ENCODE assay signal across 8 cellular contexts in the genomic region with DNA sequence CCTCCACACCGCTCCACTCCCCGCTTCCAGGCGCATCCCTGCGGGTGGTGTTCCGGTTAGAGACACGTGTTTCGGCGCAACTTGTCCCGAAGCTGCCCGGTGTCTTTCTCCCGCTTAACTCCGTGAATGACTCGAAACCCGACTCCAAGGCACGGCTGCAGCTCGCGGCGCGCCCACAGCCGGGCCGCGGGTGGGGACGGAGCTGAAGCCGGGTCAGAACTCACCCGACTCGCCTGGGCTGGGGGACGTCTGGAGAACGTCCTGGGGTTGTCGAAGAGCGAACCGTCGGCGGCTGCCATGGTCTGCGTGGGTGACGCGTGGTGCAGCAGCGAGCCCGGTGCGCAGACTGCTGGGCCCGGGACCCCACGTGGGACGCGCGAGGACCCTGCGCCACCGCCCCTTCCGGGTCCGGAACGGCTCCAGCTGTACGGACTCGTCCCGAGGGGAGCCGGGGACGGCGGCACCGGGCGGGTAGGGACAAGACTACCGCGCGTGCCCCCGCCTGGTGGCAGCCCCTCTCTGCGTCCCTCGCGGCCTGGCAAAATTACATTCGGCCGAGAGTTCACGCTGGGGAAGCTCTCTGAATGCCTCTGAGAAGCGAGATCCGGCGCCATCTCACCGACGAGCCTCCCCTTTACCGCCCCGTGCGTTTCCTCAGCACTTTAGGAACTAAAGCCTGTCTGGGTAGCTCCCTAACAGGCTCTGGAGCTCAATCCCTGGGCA. TPM values are rescaled to one million over a fixed set of nuclear protein-coding genes. Genes with fewer than 3 reads are reported as not detected.
DNase-seq lines count a peak whose midpoint lies in the region; ATAC-seq and TF ChIP-seq lines count a peak whose summit lies in the region.

A gene (minus strand): TSS at position 348 of the 723 bp plus-strand sequence. CDS start 49 bp downstream, at position 299.

- intact Hi-C loops in PC-3 (cut with micrococcal nuclease) = loop anchor here (10.0 kb wide), 1 partner anchor 45 kb away; no protein-coding TSS in a partner anchor

- H3K36me3 ChIP-seq in PC-3 (ENCODE audit: low read depth, low read length) (no peaks in the 10 kb centered on the region; the same call in 1 of the 2 replicates), esophagus (ENCODE audit: control insufficient read depth in 2 of 2, insufficient read depth in 2 of 2, low read length in 1 of 2) (peaks cover 0 to under 1% of the 10 kb centered on the region in 2 donors), muscle layer of colon (ENCODE audit: insufficient read depth, low read length) (no peaks in the 10 kb centered on the region)

- no peaks in the 10 kb centered on the region for H3K9me3 Mint-ChIP-seq in activated T-cell treated with anti-CD3 and anti-CD28 coated beads, Interleukin-2, amount 50 U/mL, for 24 hours

- ATAC-seq in GM19467 (IDR thresholded peaks at IDR 0.05; ENCODE audit: unreplicated experiment) (peak; percentile 57), PC-3 (peak; percentile 75)

- peaks cover 25% of the 10 kb centered on the region for H3K4me1 ChIP-seq in PC-3 (ENCODE audit: insufficient read depth, low read length)
- no peaks in the 10 kb centered on the region for H3K4me1 ChIP-seq in esophagus (ENCODE audit: control insufficient read depth in 2 of 2, insufficient read depth in 2 of 2, low read length in 1 of 2)
- H3K4me1 ChIP-seq in muscle layer of colon (ENCODE audit: insufficient read depth, low read length) = peaks cover 27% of the 10 kb centered on the region

- H3K79me2 ChIP-seq in PC-3 (ENCODE audit: low read length) = peaks cover 100% of the 10 kb centered on the region

- H4K20me1 ChIP-seq in PC-3 (ENCODE audit: low read length) = peaks cover 32% of the 10 kb centered on the region

- H3K9me3 ChIP-seq in PC-3 (ENCODE audit: low read length) = no peaks in the 10 kb centered on the region
- H3K9me3 ChIP-seq in esophagus (ENCODE audit: control insufficient read depth in 2 of 2, insufficient read depth in 1 of 2, low read depth in 1 of 2, low read length in 1 of 2) = no peaks in the 10 kb centered on the region
- no peaks in the 10 kb centered on the region for H3K9me3 ChIP-seq in muscle layer of colon (ENCODE audit: low read length)

- CTCF ChIA-PET in PC-3 (lab: Charles Lee) = no interaction called here

- H2AFZ ChIP-seq in PC-3 (ENCODE audit: low read length) = peak within 1 kb of the TSS; percentile 93

- H3K4me3 ChIP-seq in PC-3 (ENCODE audit: low read length) (peak within 1 kb of the TSS; percentile 91), esophagus (ENCODE audit: low read depth in 1 of 2, low read length in 2 of 2) (peak within 1 kb of the TSS; percentile 78 to 97), muscle layer of colon (ENCODE audit: low read depth in 1 of 2, low read length in 2 of 2) (peak within 1 kb of the TSS; percentile 91 to 99)

- peaks cover 72% of the 10 kb centered on the region for H3K36me3 Mint-ChIP-seq in activated T-cell treated with anti-CD3 and anti-CD28 coated beads, Interleukin-2, amount 50 U/mL, for 24 hours (ENCODE audit: low read depth)

- H3K4me2 ChIP-seq in PC-3 (ENCODE audit: low read length) = peak within 1 kb of the TSS; percentile 91

- DNase-seq in COLO829 (ENCODE audit: low spot score) (peak; percentile 71), HT-29 (ENCODE audit: low spot score) (peak; percentile 85), PC-3 (peak; percentile 65)
- peak; percentile 92 for DNase-seq in activated T-cell treated with anti-CD3 and anti-CD28 coated beads, Interleukin-2, amount 50 U/mL, for 24 hours
- DNase-seq in stimulated activated CD8-positive, alpha-beta memory T cell treated with anti-CD3 and anti-CD28 coated beads, Interleukin-4, amount 100 ng/mL, for 48 hours = peak; percentile 86

- no peaks in the 10 kb centered on the region for H3K27me3 ChIP-seq in PC-3 (ENCODE audit: low read length)
- H3K27me3 ChIP-seq in esophagus (ENCODE audit: control insufficient read depth in 1 of 2, insufficient read depth in 2 of 2, low read length in 2 of 2) = no peaks in the 10 kb centered on the region
- no peaks in the 10 kb centered on the region for H3K27me3 ChIP-seq in muscle layer of colon (ENCODE audit: control insufficient read depth in 1 of 2, insufficient read depth in 2 of 2, low read length in 2 of 2)

- peaks cover 6% of the 10 kb centered on the region for H3F3A ChIP-seq in PC-3 (ENCODE audit: low read length, unreplicated experiment)

- H3K9ac ChIP-seq in PC-3 (ENCODE audit: low read length) = peak within 1 kb of the TSS; percentile 99
- H3K9ac ChIP-seq in muscle layer of colon (ENCODE audit: low read length) = peak within 1 kb of the TSS; percentile 77

- peak within 1 kb of the TSS; percentile 97 for H3K27ac Mint-ChIP-seq in activated T-cell treated with anti-CD3 and anti-CD28 coated beads, Interleukin-2, amount 50 U/mL, for 24 hours

- TF ChIP-seq CTCF in PC-3 (conservative IDR thresholded peaks at IDR 0.05; ENCODE audit: low read depth, low read length) = no peak

- H3K27ac ChIP-seq in PC-3 (ENCODE audit: low read length) = peak within 1 kb of the TSS; percentile 93
- H3K27ac ChIP-seq in esophagus (ENCODE audit: low read depth in 2 of 2, low read length in 1 of 2) = peak within 1 kb of the TSS; percentile 96 to 98
- H3K27ac ChIP-seq in muscle layer of colon (ENCODE audit: low read depth, low read length) = peak within 1 kb of the TSS; percentile 87

- H3K9me2 ChIP-seq in PC-3 (replicated peaks; ENCODE audit: low read length) = no peaks in the 10 kb centered on the region

- no peaks in the 10 kb centered on the region for H3K27me3 Mint-ChIP-seq in activated T-cell treated with anti-CD3 and anti-CD28 coated beads, Interleukin-2, amount 50 U/mL, for 24 hours

- POLR2A ChIA-PET in PC-3 (lab: Charles Lee; ENCODE audit: unreplicated experiment) = interaction anchor here (0.9 kb wide), 1 partner anchor 42 kb away, joined by 5 read pairs; no protein-coding TSS in a partner anchor

- 0 to 1% methylated on average over 62 to 75 of the region's 75 CpGs for WGBS in esophagus, 2 donors

- BruUV-seq in PC-3 (replicated peaks; lab: Mats Ljungman, UMichigan) = no TSS peak

- H3K4me1 Mint-ChIP-seq in activated T-cell treated with anti-CD3 and anti-CD28 coated beads, Interleukin-2, amount 50 U/mL, for 24 hours (ENCODE audit: low read depth) = peaks cover 59% of the 10 kb centered on the region

- H3K4me3 Mint-ChIP-seq in activated T-cell treated with anti-CD3 and anti-CD28 coated beads, Interleukin-2, amount 50 U/mL, for 24 hours = peak within 1 kb of the TSS; percentile 95

RNA-seq across cellular contexts. Expression of the gene that starts here (rescaled TPM):
- total RNA-seq in HT-29 (2014; rRNA removed; shearing (Covaris generic)) = 15.1 and 19.2 TPM in 2 replicates
- total RNA-seq in PC-3 (2014; rRNA removed) = 14.2 and 14.6 TPM in 2 replicates
- polyA plus RNA-seq in esophagus = 1 to 10 TPM; 6.6 to 8.0 TPM

Comparison
In these comparisons a context has a peak if more than half of its experiments do, and no peak if none do; other contexts are left out.
1. Peak in every context shown above with its lines: DNase-seq, ATAC-seq, H3K4me3 ChIP-seq and H3K27ac ChIP-seq.